Comparison of ENCODE assay signal across 9 cellular contexts in genomic region chr6:3454206-3455016, GRCh38. TPM values are rescaled to one million over a fixed set of nuclear protein-coding genes. Genes with fewer than 3 reads are reported as not detected.
A peak's percentile ranks its signal among the peaks of the same experiment; 100 is the strongest.
DNase-seq lines count a peak whose midpoint lies in the region; ATAC-seq and TF ChIP-seq lines count a peak whose summit lies in the region.
"Had no signal": no experiment of that assay in that cellular context is flagged by ENCODE, and none has a peak within 500 bp of the region (broad histone marks: within the 10 kb centered on the region; RNA-seq: fewer than 3 reads in every experiment).

No MANE protein-coding gene starts in this region.

- H3K9ac ChIP-seq in HCT116 (ENCODE audit: low read length) (no peak overlapping the region), SK-N-MC (ENCODE audit: insufficient read length) (no peak overlapping the region)

- TSS peak; percentile 39 for BruUV-seq in HCT116 (replicated peaks; lab: Mats Ljungman, UMichigan)

- no peak overlapping the region for H2AFZ ChIP-seq in HCT116 (ENCODE audit: low read depth, low read length, poor library complexity, severe bottlenecking)

- H3K4me1 ChIP-seq in HCT116 (ENCODE audit: control insufficient read depth in 1 of 2, insufficient read depth in 2 of 2, low read length in 2 of 2) = peaks cover 10 to 22% of the 10 kb centered on the region in 2 experiments
- H3K4me1 ChIP-seq in gastroesophageal sphincter = peaks cover 0 to 65% (median 27%) of the 10 kb centered on the region in 3 donors
- H3K4me1 ChIP-seq in gastrocnemius medialis = peaks cover 30 to 33% of the 10 kb centered on the region in 2 donors

- H3K36me3 ChIP-seq in HCT116 (ENCODE audit: control insufficient read depth in 1 of 2, insufficient read depth in 2 of 2, low read length in 2 of 2) (0 out of 4 replicates have a peak, but pooled peaks cover 0 to 3% of the 10 kb centered on the region in 2 experiments), SK-N-MC (ENCODE audit: insufficient read depth, low read length) (no peaks in the 10 kb centered on the region), gastroesophageal sphincter (no peaks in the 10 kb centered on the region), gastrocnemius medialis (no peaks in the 10 kb centered on the region)

- H3K79me2 ChIP-seq in HCT116 (ENCODE audit: insufficient read depth, low read length) = peaks cover 18% of the 10 kb centered on the region

- POLR2A ChIA-PET in HCT116 (lab: Charles Lee) = no interaction called here

- in situ Hi-C loops in gastrocnemius medialis (cut with MboI; ENCODE audit: low sequenced_read_pairs in 4 of 4) = loop anchor here (25.0 kb wide), 1 partner anchor 167 kb away; no protein-coding TSS in a partner anchor
- in situ Hi-C loops in ACHN (cut with HindIII; ENCODE audit: low pct_ligation_motif_present, low pct_unique_long_range_greater_than_20kb, low sequenced_read_pairs) = no loop called here

- RAD21 ChIA-PET in HCT116 (lab: Charles Lee; ENCODE audit: low non-redundant PET in 1 of 2, low total read pairs in 2 of 2, uncharacterized antibody in 2 of 2, unreplicated experiment in 2 of 2) = no interaction called here

- TF ChIP-seq POLR2A in HCT116 (IDR thresholded peaks at IDR 0.05; ENCODE audit: borderline replicate concordance, extremely low read depth, insufficient read depth, insufficient read length) = no peak
- TF ChIP-seq POLR2A in gastroesophageal sphincter (IDR thresholded peaks at IDR 0.05) = no peak
- TF ChIP-seq POLR2A in gastrocnemius medialis (IDR thresholded peaks at IDR 0.05) = no peak

- DNase-seq in HCT116 (ENCODE audit: low read depth, low spot score) (no peak), SK-N-MC (ENCODE audit: low read depth, low spot score) (no peak), gastrocnemius medialis (no peak), SK-N-DZ (ENCODE audit: low spot score) (no peak), ACHN (no peak)
- DNase-seq: testis had no signal

- H4K20me1 ChIP-seq in HCT116 (ENCODE audit: insufficient read depth) = no peaks in the 10 kb centered on the region

- H3K4me2 ChIP-seq in HCT116 (ENCODE audit: low read length) = peak overlapping the region; percentile 96; the same call in 1 of the 2 replicates

- no peak for TF ChIP-seq EP300 in gastroesophageal sphincter (IDR thresholded peaks at IDR 0.05)

- ATAC-seq in HCT116 (no peak), gastroesophageal sphincter (no peak), gastrocnemius medialis (no peak), GM19328 (IDR thresholded peaks at IDR 0.05; ENCODE audit: unreplicated experiment) (no peak), GM18868 (IDR thresholded peaks at IDR 0.05; ENCODE audit: unreplicated experiment) (no peak)

- H3K9me2 ChIP-seq in HCT116 (ENCODE audit: insufficient read depth) = no peaks in the 10 kb centered on the region

- TF ChIP-seq CTCF in HCT116 (IDR thresholded peaks at IDR 0.05 in 2 of 3, conservative IDR thresholded peaks at IDR 0.05 in 1 of 3; ENCODE audit: borderline replicate concordance in 1 of 3, insufficient read depth in 1 of 3, low read depth in 2 of 3, low read length in 2 of 3) (no peak), gastroesophageal sphincter (IDR thresholded peaks at IDR 0.05) (no peak), gastrocnemius medialis (IDR thresholded peaks at IDR 0.05 in 4 of 5, conservative IDR thresholded peaks at IDR 0.05 in 1 of 5) (no peak)

- H3K27me3 ChIP-seq in HCT116 (ENCODE audit: insufficient read depth, low read length) = no peaks in the 10 kb centered on the region
- H3K27me3 ChIP-seq in gastroesophageal sphincter = no peaks in the 10 kb centered on the region
- no peaks in the 10 kb centered on the region for H3K27me3 ChIP-seq in gastrocnemius medialis
- H3K27me3 ChIP-seq: testis had no signal

- WGBS in gastroesophageal sphincter (ENCODE audit: low coverage in 1 of 2), 2 donors = 54 to 68% methylated on average over 6 to 7 of the region's 7 CpGs

- TF ChIP-seq RAD21 in HCT116 (IDR thresholded peaks at IDR 0.05; ENCODE audit: low read depth) = no peak

- H3K4me3 ChIP-seq in HCT116 (replicated peaks in 1 of 2; ENCODE audit: low read depth in 1 of 2, low read length in 2 of 2) (no peak overlapping the region), SK-N-MC (peak overlapping the region; percentile 81), gastroesophageal sphincter (peak overlapping the region; percentile 48 to 74), gastrocnemius medialis (peak overlapping the region; percentile 68 to 83 (median 71))

- CTCF ChIA-PET in HCT116 (lab: Charles Lee) = interaction anchor here (0.7 kb wide), 1 partner anchor 9 kb away, joined by 3 read pairs; no protein-coding TSS in a partner anchor

- no peak overlapping the region for H3K27ac ChIP-seq in HCT116 (ENCODE audit: low read depth, low read length)
- no peak overlapping the region for H3K27ac ChIP-seq in SK-N-MC
- no peak overlapping the region for H3K27ac ChIP-seq in gastroesophageal sphincter
- H3K27ac ChIP-seq in gastrocnemius medialis = no peak overlapping the region
- H3K27ac ChIP-seq: testis had no signal

- intact Hi-C loops in HCT116 (cut with micrococcal nuclease) (no loop called here), gastrocnemius medialis (cut with DNase I; ENCODE audit: low total_unique reads) (loop anchor here (5.0 kb wide), 2 partner anchors 97 to 157 kb away; no protein-coding TSS in a partner anchor)

- H3K9me3 ChIP-seq in HCT116 (ENCODE audit: control insufficient read depth in 1 of 2, insufficient read depth in 1 of 2, low read depth in 1 of 2, low read length in 2 of 2) (no peaks in the 10 kb centered on the region), SK-N-MC (ENCODE audit: low read depth, low read length) (no peaks in the 10 kb centered on the region), gastroesophageal sphincter (no peaks in the 10 kb centered on the region), gastrocnemius medialis (no peaks in the 10 kb centered on the region)
- H3K9me3 ChIP-seq: testis had no signal

TF ChIP-seq in HCT116, 20 proteins besides CTCF, POLR2A, EP300 and RAD21:
- TF ChIP-seq YY1 (IDR thresholded peaks at IDR 0.05; ENCODE audit: extremely low read depth, insufficient replicate concordance, low read depth, low read length) (no peak), ZFX (IDR thresholded peaks at IDR 0.05) (no peak), REST (IDR thresholded peaks at IDR 0.05; ENCODE audit: low read depth) (no peak), SP1 (IDR thresholded peaks at IDR 0.05; ENCODE audit: low read depth) (no peak)

RNA-seq across cellular contexts. Expression of gene SLC22A23, which starts 2.4 kb away (rescaled TPM):
- total RNA-seq in HCT116 (2021; ENCODE audit: unreplicated experiment) (11.5 TPM), gastroesophageal sphincter (10 to 100 TPM in 1 of 4 donors, 1 to 10 TPM in 3; 6.2 to 10.8 (median 7.8) TPM), gastrocnemius medialis (10 to 100 TPM in 3 of 4 donors, 1 to 10 TPM in 1; 6.6 to 25.0 (median 14.6) TPM)
- 6.8 and 7.7 TPM in 2 replicates for polyA plus RNA-seq in HCT116 (2012)
- 0.01 TPM in 1 of 2 replicates, not detected in the other for polyA plus RNA-seq in SK-N-DZ (2014; cell fraction: cytosol; rRNA removed)
- polyA plus RNA-seq in SK-N-DZ (2014; cell fraction: nucleus; rRNA removed) = not detected in 2 replicates

Comparison
In these comparisons a context has a peak if more than half of its experiments do, and no peak if none do; other contexts are left out.
1. H3K4me3 ChIP-seq: peak in SK-N-MC (single experiment), gastroesophageal sphincter (2 of 2) and gastrocnemius medialis (4 of 4); none in HCT116 (0 of 2).